Comparison of ENCODE assay signal across 9 cellular contexts in genomic region chr1:94926915-94927404, GRCh38. TPM values are rescaled to one million over a fixed set of nuclear protein-coding genes. Genes with fewer than 3 reads are reported as not detected.
DNase-seq lines count a peak whose midpoint lies in the region; ATAC-seq and TF ChIP-seq lines count a peak whose summit lies in the region.
"Had no signal": no experiment of that assay in that cellular context is flagged by ENCODE, and none has a peak within 500 bp of the region (broad histone marks: within the 10 kb centered on the region; RNA-seq: fewer than 3 reads in every experiment).

Gene CNN3 (minus strand): TSS chr1:94927110. CDS start chr1:94926894, 216 bp downstream.

- H3K14ac ChIP-seq in trophoblast cell (ENCODE audit: low read length) = peak within 1 kb of the TSS; percentile 85

- TF ChIP-seq CTCF in KMS-11 (conservative IDR thresholded peaks at IDR 0.05; ENCODE audit: low read depth, low read length) (no peak), SK-N-SH (IDR thresholded peaks at IDR 0.05) (no peak), thyroid gland (IDR thresholded peaks at IDR 0.05) (no peak)

- POLR2A ChIA-PET in SK-N-SH (lab: Yijun Ruan, JAX) = interaction anchor here (1.0 to 2.2 kb wide), 6 partner anchors 20 to 114 kb away, joined by 3 to 20 read pairs (median 5); partner anchors contain the start of gene SLC44A3

- H3K23ac ChIP-seq in trophoblast cell (ENCODE audit: low read length) = peak within 1 kb of the TSS; percentile 56

- no peak for TF ChIP-seq EP300 in SK-N-SH (IDR thresholded peaks at IDR 0.05; ENCODE audit: borderline replicate concordance in 1 of 2, low read depth in 1 of 2, low read length in 1 of 2)

- H4K91ac ChIP-seq in trophoblast cell (ENCODE audit: low read depth, low read length) = peak within 1 kb of the TSS; percentile 94

- no peaks in the 10 kb centered on the region for H3K27me3 ChIP-seq in KMS-11 (ENCODE audit: insufficient read depth, low read depth)
- H3K27me3 ChIP-seq in SK-N-SH (ENCODE audit: insufficient read depth) = no peaks in the 10 kb centered on the region
- H3K27me3 ChIP-seq in trophoblast cell (ENCODE audit: insufficient read depth, low read length) = peaks cover 2% of the 10 kb centered on the region
- H3K27me3 ChIP-seq in thyroid gland = no peaks in the 10 kb centered on the region

- no peak; the same call in 1 of the 2 replicates for TF ChIP-seq RAD21 in SK-N-SH (IDR thresholded peaks at IDR 0.05; ENCODE audit: low read length)

- H3K4me1 ChIP-seq in KMS-11 (ENCODE audit: low read depth, poor library complexity, severe bottlenecking) = no peaks in the 10 kb centered on the region
- peaks cover 29 to 42% of the 10 kb centered on the region in 2 experiments for H3K4me1 ChIP-seq in SK-N-SH (ENCODE audit: control insufficient read depth in 1 of 2, insufficient read depth in 2 of 2, low read depth in 1 of 2, low read length in 1 of 2)
- peaks cover 23 to 24% of the 10 kb centered on the region in 2 experiments for H3K4me1 ChIP-seq in trophoblast cell (ENCODE audit: control insufficient read depth in 1 of 2, insufficient read depth in 2 of 2, low read length in 2 of 2)
- peaks cover 42 to 54% of the 10 kb centered on the region in 2 donors for H3K4me1 ChIP-seq in thyroid gland

- peak within 1 kb of the TSS; percentile 91 for H4K8ac ChIP-seq in trophoblast cell (ENCODE audit: low read depth, low read length)

- peak within 1 kb of the TSS; percentile 92 for H3K18ac ChIP-seq in trophoblast cell (ENCODE audit: low read length)

- peak within 1 kb of the TSS; percentile 99 for H2AK5ac ChIP-seq in trophoblast cell (ENCODE audit: low read length)

- H3F3A ChIP-seq in SK-N-SH (replicated peaks; ENCODE audit: insufficient read depth) = peaks cover 18% of the 10 kb centered on the region

- H2BK5ac ChIP-seq in trophoblast cell (ENCODE audit: low read depth, low read length, poor library complexity) = peak within 1 kb of the TSS; percentile 100

- DNase-seq in DMS53 (lab: John Stamatoyannopoulos, UW) = peak; percentile 99
- DNase-seq in SK-N-SH = peak; percentile 98
- DNase-seq in amniotic epithelial cell (ENCODE audit: low read depth) = peak; percentile 92
- DNase-seq in cardiac septum (ENCODE audit: low spot score) = peak; percentile 93
- peak; percentile 67 to 69 for DNase-seq in trophoblast cell
- peak; percentile 94 to 95 for DNase-seq in thyroid gland

- peak within 1 kb of the TSS; percentile 51 for H2BK12ac ChIP-seq in trophoblast cell (ENCODE audit: low read length)

- peak within 1 kb of the TSS; percentile 49 for H4K12ac ChIP-seq in trophoblast cell (ENCODE audit: low read depth, low read length)

- no peaks in the 10 kb centered on the region for H3K9me3 ChIP-seq in SK-N-SH
- no peaks in the 10 kb centered on the region for H3K9me3 ChIP-seq in trophoblast cell (ENCODE audit: insufficient read depth, low read depth, low read length)
- H3K9me3 ChIP-seq in thyroid gland = no peaks in the 10 kb centered on the region
- H3K9me3 ChIP-seq: neutrophil had no signal

- ATAC-seq in GM21786 (IDR thresholded peaks at IDR 0.05; ENCODE audit: unreplicated experiment) = peak; percentile 85

- H3K27ac ChIP-seq in KMS-11 = peak within 1 kb of the TSS; percentile 15; the same call in 1 of the 2 replicates
- H3K27ac ChIP-seq in SK-N-SH (ENCODE audit: low read depth in 2 of 2, low read length in 1 of 2) = peak within 1 kb of the TSS; percentile 97 to 98
- H3K27ac ChIP-seq in trophoblast cell (ENCODE audit: low read depth, low read length) = peak within 1 kb of the TSS; percentile 94
- H3K27ac ChIP-seq in thyroid gland = peak within 1 kb of the TSS; percentile 92 to 99 (median 98)
- H3K27ac ChIP-seq: neutrophil had no signal

- intact Hi-C loops in cardiac septum (cut with DNase I) = loop anchor here (1.0 to 5.0 kb wide), 4 partner anchors 28 to 95 kb away; no protein-coding TSS in a partner anchor
- intact Hi-C loops in thyroid gland (cut with DNase I) = loop anchor here (5.0 kb wide), 1 partner anchor 115 kb away; no protein-coding TSS in a partner anchor

- H3K4me3 ChIP-seq in KMS-11 (IDR thresholded peaks at IDR 0.05; ENCODE audit: insufficient read depth, low read depth, low read length) = peak within 1 kb of the TSS; percentile 62
- peak within 1 kb of the TSS; percentile 96 to 98 for H3K4me3 ChIP-seq in SK-N-SH (ENCODE audit: low read depth in 2 of 2, low read length in 1 of 2)
- peak within 1 kb of the TSS; percentile 95 for H3K4me3 ChIP-seq in trophoblast cell (ENCODE audit: low read depth, low read length)
- peak within 1 kb of the TSS; percentile 42 to 97 (median 81) for H3K4me3 ChIP-seq in thyroid gland (replicated peaks in 1 of 3)

- H4K20me1 ChIP-seq in KMS-11 (ENCODE audit: insufficient read depth) (no peaks in the 10 kb centered on the region), SK-N-SH (ENCODE audit: insufficient read depth) (peaks cover 35% of the 10 kb centered on the region)

- no peaks in the 10 kb centered on the region for H3K36me3 ChIP-seq in KMS-11 (ENCODE audit: insufficient read depth)
- peaks cover 19% of the 10 kb centered on the region in 2 experiments for H3K36me3 ChIP-seq in SK-N-SH (replicated peaks in 1 of 2; ENCODE audit: control insufficient read depth in 1 of 2, insufficient read depth in 2 of 2, low read length in 1 of 2)
- H3K36me3 ChIP-seq in trophoblast cell (ENCODE audit: control insufficient read depth in 1 of 2, insufficient read depth in 2 of 2, low read length in 2 of 2) = peaks cover 0 to 4% of the 10 kb centered on the region in 2 experiments
- no peaks in the 10 kb centered on the region for H3K36me3 ChIP-seq in thyroid gland
- H3K36me3 ChIP-seq: neutrophil had no signal

- H3K4me2 ChIP-seq in KMS-11 (peak within 1 kb of the TSS; percentile 66), SK-N-SH (peak within 1 kb of the TSS; percentile 88), trophoblast cell (ENCODE audit: low read length) (peak within 1 kb of the TSS; percentile 87)

- CTCF ChIA-PET in SK-N-SH (lab: Yijun Ruan, JAX) = interaction anchor here (0.8 to 5.2 kb wide), 10 partner anchors 9 to 117 kb away, joined by 3 to 36 read pairs (median 4); no protein-coding TSS in a partner anchor

- peak; percentile 95 to 99 for TF ChIP-seq POLR2A in thyroid gland (IDR thresholded peaks at IDR 0.05)

- no CpG with 5 or more reads among the region's 57 CpGs for WGBS in SK-N-SH (ENCODE audit: low lambda C conversion rate)
- WGBS in trophoblast cell (ENCODE audit: extremely low coverage, insufficient coverage, insufficient read length) = no CpG with 5 or more reads among the region's 57 CpGs
- no CpG with 5 or more reads among the region's 57 CpGs for WGBS in thyroid gland, 2 donors

- peak within 1 kb of the TSS; percentile 87 for H3K4ac ChIP-seq in trophoblast cell (ENCODE audit: low read depth, low read length)

- H2AFZ ChIP-seq in KMS-11 (ENCODE audit: low read depth) (peak within 1 kb of the TSS; percentile 71), SK-N-SH (ENCODE audit: low read depth) (peak within 1 kb of the TSS; percentile 75), trophoblast cell (ENCODE audit: insufficient read depth, low read length, poor library complexity) (peak within 1 kb of the TSS; percentile 96)

- H3K9me2 ChIP-seq in SK-N-SH = no peaks in the 10 kb centered on the region; the same call in 1 of the 2 replicates

- H3K79me1 ChIP-seq in trophoblast cell (ENCODE audit: low read length) = peaks cover 25% of the 10 kb centered on the region

- H2BK120ac ChIP-seq in trophoblast cell (ENCODE audit: insufficient read depth, low read length, poor library complexity) = peak within 1 kb of the TSS; percentile 89

- H3K9ac ChIP-seq in KMS-11 (peak within 1 kb of the TSS; percentile 51; the same call in 1 of the 2 replicates), SK-N-SH (peak within 1 kb of the TSS; percentile 98), trophoblast cell (ENCODE audit: low read length) (peak within 1 kb of the TSS; percentile 98)

- H3K79me2 ChIP-seq in KMS-11 (ENCODE audit: insufficient read depth, low read depth) (0 out of 2 replicates have a peak, but pooled peaks cover 4% of the 10 kb centered on the region), SK-N-SH (ENCODE audit: insufficient read depth) (peaks cover 65% of the 10 kb centered on the region), trophoblast cell (ENCODE audit: control insufficient read depth, insufficient read depth, low read length, poor library complexity) (peaks cover 28% of the 10 kb centered on the region)

TF ChIP-seq in SK-N-SH, 30 proteins besides CTCF, POLR2A, EP300 and RAD21 (continues in another document):
- TF ChIP-seq SMC3 (IDR thresholded peaks at IDR 0.05; ENCODE audit: low read depth, low read length) (no peak), TAF1 (IDR thresholded peaks at IDR 0.05; ENCODE audit: borderline replicate concordance, low read depth, low read length) (peak; percentile 97), POLR2AphosphoS5 (IDR thresholded peaks at IDR 0.05; ENCODE audit: low read depth, low read length) (peak; percentile 94), FOXM1 (IDR thresholded peaks at IDR 0.05; ENCODE audit: low read depth) (no peak), TCF12 (IDR thresholded peaks at IDR 0.05) (no peak), USF2 (IDR thresholded peaks at IDR 0.05; ENCODE audit: borderline replicate concordance, low read depth, low read length) (no peak), GABPA (IDR thresholded peaks at IDR 0.05; ENCODE audit: low read depth) (no peak), YY1 (IDR thresholded peaks at IDR 0.05; ENCODE audit: low read depth) (no peak), MEF2A (IDR thresholded peaks at IDR 0.05; ENCODE audit: borderline replicate concordance, low read depth) (no peak), MAX (IDR thresholded peaks at IDR 0.05; ENCODE audit: low read depth) (peak; percentile 76; the same call in 1 of the 2 replicates)

RNA-seq across cellular contexts. Expression of gene CNN3, which starts in this region (rescaled TPM):
- 204 and 242 TPM in 2 replicates for polyA plus RNA-seq in SK-N-SH (2012; rRNA removed)
- 282 and 327 TPM in 2 replicates for polyA plus RNA-seq in SK-N-SH (2012; cell fraction: cytosol; rRNA removed)
- polyA plus RNA-seq in SK-N-SH (2012; cell fraction: nucleus; rRNA removed) = 113 and 197 TPM in 2 replicates
- 106 TPM for total RNA-seq in cardiac septum
- 202 and 212 TPM in 2 replicates for polyA plus RNA-seq in trophoblast cell (2013)
- total RNA-seq in thyroid gland = 100 to 1,000 TPM; 149 to 257 (median 177) TPM

Comparison
In these comparisons a context has a peak if more than half of its experiments do, and no peak if none do; other contexts are left out.
1. Peak in every context shown above with its lines: DNase-seq, ATAC-seq, H3K4me3 ChIP-seq and H3K27ac ChIP-seq.
2. H3K27ac ChIP-seq: peak in every context shown above with its lines; median percentile 98 in thyroid gland; 98 in SK-N-SH; 94 in trophoblast cell; 15 in KMS-11.